8 cellular contexts compared by ENCODE assay signal in the genomic region with DNA sequence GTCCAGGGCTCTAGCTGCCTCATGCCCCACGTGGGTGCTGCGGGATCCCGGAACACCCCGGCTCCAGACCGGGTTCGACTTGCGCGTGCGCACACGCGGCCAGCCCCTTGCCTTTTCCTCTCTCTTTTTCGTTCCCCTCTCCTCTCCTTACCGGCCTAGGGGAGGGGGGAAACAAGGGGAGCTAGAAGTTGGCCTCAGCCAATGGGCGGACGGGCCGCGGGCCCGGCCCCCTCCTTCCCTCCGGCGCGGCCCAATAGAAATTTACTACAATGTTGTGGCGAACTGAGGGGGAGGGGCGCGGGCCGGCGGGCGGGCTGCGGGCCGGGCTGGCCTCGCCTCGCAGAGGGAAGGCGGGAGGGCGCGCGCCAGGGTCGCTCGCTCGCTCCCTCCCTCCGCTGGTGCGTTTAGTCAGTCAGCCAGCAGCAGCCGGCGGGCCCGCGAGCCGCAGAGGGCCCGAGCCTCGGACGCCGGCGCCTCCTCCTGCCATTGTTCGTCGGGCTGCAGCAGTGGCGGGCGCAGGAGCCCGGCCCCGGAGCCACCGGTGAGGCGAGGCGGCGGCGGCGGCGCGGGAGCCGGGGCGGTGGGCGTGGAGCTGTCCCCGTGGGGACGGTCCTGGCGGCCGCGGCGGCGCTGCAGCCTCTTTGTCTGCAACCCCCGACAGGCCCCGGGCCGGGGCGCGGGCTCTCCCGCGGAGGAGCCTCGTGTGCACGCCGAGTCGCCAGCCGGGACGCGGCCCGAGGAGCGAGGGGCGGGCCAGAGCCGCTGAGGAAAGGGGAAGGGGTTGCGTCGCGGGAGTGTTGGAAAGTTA. TPM values are rescaled to one million over a fixed set of nuclear protein-coding genes. Genes with fewer than 3 reads are reported as not detected.
DNase-seq lines count a peak whose midpoint lies in the region; ATAC-seq and TF ChIP-seq lines count a peak whose summit lies in the region.

TSS of gene EPB41 (plus strand) at position 342 of the 808 bp plus-strand sequence. CDS start 72,869 bp downstream, outside the sequence.

- intact Hi-C loops in OCI-LY7 (cut with micrococcal nuclease; ENCODE audit: unreplicated experiment), result loop anchor here (1.0 kb wide), 2 partner anchors 13 to 27 kb away; no protein-coding TSS in a partner anchor

- peaks cover 31 to 46% (median 43%) of the 10 kb centered on the region in 3 donors for H3K4me1 Mint-ChIP-seq in IgD-negative memory B cell

- H3K9me3 ChIP-seq in OCI-LY7 (ENCODE audit: low read length), result no peaks in the 10 kb centered on the region

- peak within 1 kb of the TSS; percentile 95 to 97 (median 96) for H3K27ac Mint-ChIP-seq in IgD-negative memory B cell

- peak within 1 kb of the TSS; percentile 91 for H2AFZ ChIP-seq in OCI-LY7 (ENCODE audit: low read length)

- peak; percentile 97 for DNase-seq in Caki2 (ENCODE audit: low read depth)
- DNase-seq in OCI-LY7 (ENCODE audit: low spot score), result peak; percentile 97
- peak; percentile 84 for DNase-seq in activated T-cell treated with anti-CD3 and anti-CD28 coated beads for 24 hours (ENCODE audit: low read depth)
- DNase-seq in epithelial cell of proximal tubule (ENCODE audit: low read depth), result no peak
- DNase-seq in mucosa of gallbladder (ENCODE audit: low spot score), result peak; percentile 90
- DNase-seq in stimulated activated CD8-positive, alpha-beta memory T cell treated with anti-CD3 and anti-CD28 coated beads, Interleukin-4, amount 100 ng/mL, for 1 hour (ENCODE audit: low read depth in 2 of 2, low spot score in 1 of 2), result peak; percentile 83 to 85

- no peaks in the 10 kb centered on the region for H3K9me3 Mint-ChIP-seq in IgD-negative memory B cell

- H4K20me1 ChIP-seq in OCI-LY7 (ENCODE audit: insufficient read depth, low read length), result peaks cover 14% of the 10 kb centered on the region

- BruUV-seq in OCI-LY7 (replicated peaks; lab: Mats Ljungman, UMichigan), result no TSS peak

- CTCF ChIA-PET in OCI-LY7 (lab: Charles Lee; ENCODE audit: unreplicated experiment), result interaction anchor here (0.6 to 0.7 kb wide), 2 partner anchors 12 to 94 kb away, joined by 3 to 4 read pairs; no protein-coding TSS in a partner anchor

- H3K27me3 Mint-ChIP-seq in IgD-negative memory B cell, result no peaks in the 10 kb centered on the region

- 0 out of 2 replicates have a peak, but pooled peaks cover 4% of the 10 kb centered on the region for H3K36me3 ChIP-seq in OCI-LY7 (ENCODE audit: insufficient read depth, low read length)

- in situ Hi-C loops in Caki2 (cut with HindIII; ENCODE audit: low pct_unique_long_range_greater_than_20kb, low sequenced_read_pairs), result no loop called here

- H3K9me2 ChIP-seq in OCI-LY7 (ENCODE audit: insufficient read depth, low read length), result no peaks in the 10 kb centered on the region

- peaks cover 19% of the 10 kb centered on the region for H3K4me1 ChIP-seq in OCI-LY7 (ENCODE audit: insufficient read depth, low read length, poor library complexity, severe bottlenecking)

- peak within 1 kb of the TSS; percentile 68 for H3K27ac ChIP-seq in OCI-LY7 (ENCODE audit: low read depth, low read length, poor library complexity, severe bottlenecking)

- peaks cover 44% of the 10 kb centered on the region for H3K79me2 ChIP-seq in OCI-LY7 (ENCODE audit: insufficient read depth, low read depth, low read length)

- H3K4me2 ChIP-seq in OCI-LY7 (ENCODE audit: low read length), result peak within 1 kb of the TSS; percentile 93

- peaks cover 2% of the 10 kb centered on the region for H3K36me3 Mint-ChIP-seq in IgD-negative memory B cell

- H3K4me3 ChIP-seq in OCI-LY7 (ENCODE audit: low read depth, low read length, poor library complexity, severe bottlenecking), result peak within 1 kb of the TSS; percentile 92
- peak within 1 kb of the TSS; percentile 56 for H3K4me3 ChIP-seq in epithelial cell of proximal tubule (ENCODE audit: low read depth, low read length)

- POLR2A ChIA-PET in OCI-LY7 (lab: Charles Lee), result interaction anchor here (0.5 to 2.6 kb wide), 14 partner anchors 7 to 351 kb away, joined by 3 to 14 read pairs (median 4); no protein-coding TSS in a partner anchor

- H3K4me3 Mint-ChIP-seq in IgD-negative memory B cell, result peak within 1 kb of the TSS; percentile 94 to 98 (median 98)

- TF ChIP-seq CTCF in OCI-LY7 (conservative IDR thresholded peaks at IDR 0.05; ENCODE audit: low read length), result no peak
- TF ChIP-seq CTCF in epithelial cell of proximal tubule (conservative IDR thresholded peaks at IDR 0.05; ENCODE audit: low read depth, low read length), result no peak

- peak; percentile 90 for ATAC-seq in GM21528 (IDR thresholded peaks at IDR 0.05; ENCODE audit: low FRiP score, unreplicated experiment)

RNA-seq across cellular contexts. Expression of gene EPB41, which starts in this region (rescaled TPM):
- total RNA-seq in Caki2 (2014; rRNA removed; shearing (Covaris generic); ENCODE audit: low replicate concordance), result 11.8 and 17.6 TPM in 2 replicates
- polyA plus RNA-seq in IgD-negative memory B cell, result 78.9 TPM
- total RNA-seq in OCI-LY7 (2014; rRNA removed; shearing (Covaris generic)), result 103 and 109 TPM in 2 replicates
- total RNA-seq in OCI-LY7 (2022) (102 and 123 TPM in 2 replicates), epithelial cell of proximal tubule (15.5 and 16.1 TPM in 2 replicates), mucosa of gallbladder (71.7 TPM)
